In the genomic region with DNA sequence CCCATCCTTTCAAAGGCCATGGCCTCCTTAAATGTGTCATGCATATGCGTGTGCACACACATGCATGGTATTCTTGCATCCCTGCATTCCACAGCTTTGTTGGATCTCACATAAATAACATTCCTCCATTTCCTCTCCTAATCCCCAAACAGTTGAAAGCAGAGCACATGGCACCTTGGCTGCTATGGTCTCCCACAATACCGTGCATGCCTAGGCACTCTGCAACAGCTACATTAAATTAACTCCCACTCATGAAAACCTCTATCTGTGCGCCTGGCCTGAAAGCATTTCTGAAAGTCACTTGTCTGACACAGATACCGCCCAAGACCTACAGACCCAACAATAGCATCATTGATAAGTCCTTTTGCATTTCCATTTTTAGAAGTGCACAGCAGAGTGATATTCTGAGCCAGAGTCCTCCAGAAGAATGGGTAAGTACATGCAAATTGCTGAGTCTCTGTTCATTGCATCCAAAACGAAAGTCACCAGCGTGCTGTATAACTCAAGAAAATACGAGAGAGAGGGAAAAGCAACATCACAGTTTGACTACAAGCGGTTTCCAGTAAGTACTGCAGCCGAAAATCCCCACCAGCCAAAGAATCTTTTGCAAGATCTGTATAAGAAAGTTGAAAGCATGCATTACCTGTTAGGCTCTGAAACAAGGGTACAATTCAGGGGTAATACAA, we compare ENCODE assay signal across 10 cellular contexts. TPM values are rescaled to one million over a fixed set of nuclear protein-coding genes. Genes with fewer than 3 reads are reported as not detected.
DNase-seq lines count a peak whose midpoint lies in the region; ATAC-seq and TF ChIP-seq lines count a peak whose summit lies in the region.
"Had no signal": no experiment of that assay in that cellular context is flagged by ENCODE, and none has a peak within 500 bp of the region (broad histone marks: within the 10 kb centered on the region; RNA-seq: fewer than 3 reads in every experiment).

No MANE protein-coding gene starts in this region.

- peaks cover 2% of the 10 kb centered on the region for H3K27me3 Mint-ChIP-seq in activated T-helper 1 cell treated with anti-CD3 and anti-CD28 coated beads, Interleukin-12 subunit alpha, Interleukin-12 subunit beta, Interleukin-2, Interleukin-4 antibody, amounts not matched to agents 30 ng/mL and 10 ng/mL and 1 ng/mL, durations not matched to agents 14 hours and 24 hours and 36 hours (ENCODE audit: insufficient read depth)
- H3K27me3 Mint-ChIP-seq in naive thymus-derived CD8-positive, alpha-beta T cell = peaks cover 1 to 15% (median 6%) of the 10 kb centered on the region in 5 donors

- TF ChIP-seq POLR2A in erythroblast (IDR thresholded peaks at IDR 0.05; ENCODE audit: low read length) = no peak

- intact Hi-C loops in activated T-helper 1 cell treated with anti-CD3 and anti-CD28 coated beads, Interleukin-12 subunit alpha, Interleukin-12 subunit beta, Interleukin-2, Interleukin-4 antibody, amounts not matched to agents 30 ng/mL and 10 ng/mL and 1 ng/mL, durations not matched to agents 14 hours and 24 hours and 36 hours (cut with micrococcal nuclease) = loop anchor here (1.0 kb wide), 3 partner anchors 13 to 50 kb away; partner anchors contain the start of gene OTUB2

- H3K9me3 Mint-ChIP-seq in activated T-helper 1 cell treated with anti-CD3 and anti-CD28 coated beads, Interleukin-12 subunit alpha, Interleukin-12 subunit beta, Interleukin-2, Interleukin-4 antibody, amounts not matched to agents 30 ng/mL and 10 ng/mL and 1 ng/mL, durations not matched to agents 14 hours and 24 hours and 36 hours = peaks cover 7% of the 10 kb centered on the region
- peaks cover 3 to 36% (median 19%) of the 10 kb centered on the region in 9 donors for H3K9me3 Mint-ChIP-seq in naive thymus-derived CD8-positive, alpha-beta T cell

- H3K4me1 Mint-ChIP-seq in activated T-helper 1 cell treated with anti-CD3 and anti-CD28 coated beads, Interleukin-12 subunit alpha, Interleukin-12 subunit beta, Interleukin-2, Interleukin-4 antibody, amounts not matched to agents 30 ng/mL and 10 ng/mL and 1 ng/mL, durations not matched to agents 14 hours and 24 hours and 36 hours (ENCODE audit: low read depth) = peaks cover 96% of the 10 kb centered on the region
- H3K4me1 Mint-ChIP-seq in naive thymus-derived CD8-positive, alpha-beta T cell = peaks cover 26 to 66% (median 56%) of the 10 kb centered on the region in 4 donors

- DNase-seq in stimulated activated CD4-positive, alpha-beta T cell treated with anti-CD3 and anti-CD28 coated beads, Interleukin-15, amount 100 ng/mL, for 24 hours = peak; percentile 60
- no peak for DNase-seq in stimulated activated CD4-positive, alpha-beta T cell treated with anti-CD3 and anti-CD28 coated beads, Interleukin-2, amount 100 ng/mL, for 48 hours
- DNase-seq in activated T-helper 1 cell treated with anti-CD3 and anti-CD28 coated beads, Interleukin-12 subunit alpha, Interleukin-12 subunit beta, Interleukin-2, Interleukin-4 antibody, amounts not matched to agents 30 ng/mL and 10 ng/mL and 1 ng/mL, durations not matched to agents 14 hours and 24 hours and 36 hours (ENCODE audit: low spot score) = peak; percentile 50
- DNase-seq in naive thymus-derived CD8-positive, alpha-beta T cell = no peak
- no peak for DNase-seq in NCI-H1092 treated with DMSO at 0.1 percent for 48 hours (lab: John Stamatoyannopoulos, UW)
- no peak for DNase-seq in erythroblast (lab: John Stamatoyannopoulos, UW)
- no peak for DNase-seq in SIG-M5 (lab: John Stamatoyannopoulos, UW)

- peak overlapping the region; percentile 76 for H3K4me3 Mint-ChIP-seq in activated T-helper 1 cell treated with anti-CD3 and anti-CD28 coated beads, Interleukin-12 subunit alpha, Interleukin-12 subunit beta, Interleukin-2, Interleukin-4 antibody, amounts not matched to agents 30 ng/mL and 10 ng/mL and 1 ng/mL, durations not matched to agents 14 hours and 24 hours and 36 hours
- peak overlapping the region in 6 of 10 donors; percentile 5 to 52 (median 44) for H3K4me3 Mint-ChIP-seq in naive thymus-derived CD8-positive, alpha-beta T cell

- POLR2A ChIA-PET in naive thymus-derived CD8-positive, alpha-beta T cell (lab: Charles Lee) = interaction anchor here (0.6 to 1.7 kb wide), 2 partner anchors 13 to 59 kb away, joined by 4 read pairs; no protein-coding TSS in a partner anchor

- H3K27ac Mint-ChIP-seq in activated T-helper 1 cell treated with anti-CD3 and anti-CD28 coated beads, Interleukin-12 subunit alpha, Interleukin-12 subunit beta, Interleukin-2, Interleukin-4 antibody, amounts not matched to agents 30 ng/mL and 10 ng/mL and 1 ng/mL, durations not matched to agents 14 hours and 24 hours and 36 hours = peak overlapping the region; percentile 99
- H3K27ac Mint-ChIP-seq in naive thymus-derived CD8-positive, alpha-beta T cell = peak overlapping the region in 2 of 10 donors; percentile 22 to 55

- peaks cover 21% of the 10 kb centered on the region for H3K36me3 Mint-ChIP-seq in activated T-helper 1 cell treated with anti-CD3 and anti-CD28 coated beads, Interleukin-12 subunit alpha, Interleukin-12 subunit beta, Interleukin-2, Interleukin-4 antibody, amounts not matched to agents 30 ng/mL and 10 ng/mL and 1 ng/mL, durations not matched to agents 14 hours and 24 hours and 36 hours (ENCODE audit: low read depth)
- peaks cover 0 to 14% (median 9%) of the 10 kb centered on the region in 3 donors for H3K36me3 Mint-ChIP-seq in naive thymus-derived CD8-positive, alpha-beta T cell

- ATAC-seq in HG03025 (IDR thresholded peaks at IDR 0.05; ENCODE audit: low FRiP score, unreplicated experiment) = peak; percentile 70
- ATAC-seq in naive thymus-derived CD8-positive, alpha-beta T cell = no peak

RNA-seq across cellular contexts. Expression of gene ASB2, which starts 0.4 kb away (rescaled TPM):
- total RNA-seq in activated T-helper 1 cell treated with anti-CD3 and anti-CD28 coated beads, Interleukin-12 subunit alpha, Interleukin-12 subunit beta, Interleukin-2, Interleukin-4 antibody, amounts not matched to agents 30 ng/mL and 10 ng/mL and 1 ng/mL, durations not matched to agents 14 hours and 24 hours and 36 hours = 21.1 and 23.4 TPM in 2 replicates
- total RNA-seq in naive thymus-derived CD8-positive, alpha-beta T cell = 1 to 10 TPM; 1.5 to 1.8 TPM
- polyA plus RNA-seq in naive thymus-derived CD8-positive, alpha-beta T cell = 1 to 10 TPM in 1 of 3 donors, not detected in 2; 2.0 TPM

RNA-seq across cellular contexts. Expression of gene CCDC197, which starts 21.2 kb away (rescaled TPM):
- total RNA-seq in activated T-helper 1 cell treated with anti-CD3 and anti-CD28 coated beads, Interleukin-12 subunit alpha, Interleukin-12 subunit beta, Interleukin-2, Interleukin-4 antibody, amounts not matched to agents 30 ng/mL and 10 ng/mL and 1 ng/mL, durations not matched to agents 14 hours and 24 hours and 36 hours = 0.13 TPM in 1 of 2 replicates, not detected in the other
- not detected for total RNA-seq in naive thymus-derived CD8-positive, alpha-beta T cell
- polyA plus RNA-seq in naive thymus-derived CD8-positive, alpha-beta T cell = not detected
- total RNA-seq: activated CD8-positive, alpha-beta memory T cell treated with anti-CD3 and anti-CD28 coated beads for 36 hours; liver had no signal
- polyA plus RNA-seq: liver had no signal

RNA-seq across cellular contexts. Expression of gene FAM181A, which starts 48.8 kb away (rescaled TPM):
- not detected in 2 replicates for total RNA-seq in activated T-helper 1 cell treated with anti-CD3 and anti-CD28 coated beads, Interleukin-12 subunit alpha, Interleukin-12 subunit beta, Interleukin-2, Interleukin-4 antibody, amounts not matched to agents 30 ng/mL and 10 ng/mL and 1 ng/mL, durations not matched to agents 14 hours and 24 hours and 36 hours
- not detected for total RNA-seq in naive thymus-derived CD8-positive, alpha-beta T cell
- not detected for polyA plus RNA-seq in naive thymus-derived CD8-positive, alpha-beta T cell
- total RNA-seq: activated CD8-positive, alpha-beta memory T cell treated with anti-CD3 and anti-CD28 coated beads for 36 hours; liver had no signal
- polyA plus RNA-seq: liver had no signal

RNA-seq across cellular contexts. Expression of gene OTUB2, which starts 50.2 kb away (rescaled TPM):
- total RNA-seq in activated T-helper 1 cell treated with anti-CD3 and anti-CD28 coated beads, Interleukin-12 subunit alpha, Interleukin-12 subunit beta, Interleukin-2, Interleukin-4 antibody, amounts not matched to agents 30 ng/mL and 10 ng/mL and 1 ng/mL, durations not matched to agents 14 hours and 24 hours and 36 hours = 1.5 TPM in 2 replicates
- under 1 TPM; 0.16 to 0.22 TPM for total RNA-seq in naive thymus-derived CD8-positive, alpha-beta T cell
- polyA plus RNA-seq in naive thymus-derived CD8-positive, alpha-beta T cell = under 1 TPM; 0.10 to 0.23 (median 0.11) TPM

Comparison
In these comparisons a context has a peak if more than half of its experiments do, and no peak if none do; other contexts are left out.
1. DNase-seq: peak in stimulated activated CD4-positive, alpha-beta T cell treated with anti-CD3 and anti-CD28 coated beads, Interleukin-15, amount 100 ng/mL, for 24 hours (single experiment) and activated T-helper 1 cell treated with anti-CD3 and anti-CD28 coated beads, Interleukin-12 subunit alpha, Interleukin-12 subunit beta, Interleukin-2, Interleukin-4 antibody, amounts not matched to agents 30 ng/mL and 10 ng/mL and 1 ng/mL, durations not matched to agents 14 hours and 24 hours and 36 hours (single experiment); none in stimulated activated CD4-positive, alpha-beta T cell treated with anti-CD3 and anti-CD28 coated beads, Interleukin-2, amount 100 ng/mL, for 48 hours (0 of 2), naive thymus-derived CD8-positive, alpha-beta T cell (0 of 10), NCI-H1092 treated with DMSO at 0.1 percent for 48 hours (single experiment), erythroblast (0 of 2) and SIG-M5 (single experiment).